ENCODE assay signal across 18 cellular contexts in the genomic region with DNA sequence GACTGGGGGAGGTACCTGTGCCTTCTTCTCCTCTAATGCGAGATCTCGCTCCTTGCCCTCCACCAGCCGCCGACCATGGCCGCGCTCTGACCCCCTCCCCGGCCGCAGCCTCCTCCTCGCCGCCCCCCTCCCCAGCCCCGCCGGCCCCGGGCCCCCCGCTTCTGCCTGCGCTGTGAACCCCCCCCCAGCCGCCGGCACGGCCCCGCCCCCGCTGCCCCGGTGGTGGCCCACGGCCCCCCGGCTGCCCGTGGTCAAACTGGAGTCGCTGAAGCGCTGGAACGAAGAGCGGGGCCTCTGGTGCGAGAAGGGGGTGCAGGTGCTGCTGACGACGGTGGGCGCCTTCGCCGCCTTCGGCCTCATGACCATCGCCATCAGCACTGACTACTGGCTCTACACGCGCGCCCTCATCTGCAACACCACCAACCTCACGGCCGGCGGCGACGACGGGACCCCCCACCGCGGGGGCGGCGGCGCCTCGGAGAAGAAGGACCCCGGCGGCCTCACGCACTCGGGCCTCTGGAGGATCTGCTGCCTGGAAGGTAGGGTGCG. TPM values are rescaled to one million over a fixed set of nuclear protein-coding genes. Genes with fewer than 3 reads are reported as not detected.
DNase-seq lines count a peak whose midpoint lies in the region; ATAC-seq and TF ChIP-seq lines count a peak whose summit lies in the region.
"Had no signal": no experiment of that assay in that cellular context is flagged by ENCODE, and none has a peak within 500 bp of the region (broad histone marks: within the 10 kb centered on the region; RNA-seq: fewer than 3 reads in every experiment).

A gene (plus strand): TSS at position 51 of the 549 bp plus-strand sequence.

- POLR2A ChIA-PET in PC-9 (lab: Charles Lee; ENCODE audit: unreplicated experiment), result no interaction called here

- no peaks in the 10 kb centered on the region for H3K9me2 ChIP-seq in PC-9 (ENCODE audit: insufficient read depth)

- H3K9me3 Mint-ChIP-seq in Calu3 (ENCODE audit: low read depth, unreplicated experiment) (no peaks in the 10 kb centered on the region), endodermal cell (no peaks in the 10 kb centered on the region), nephron (no peaks in the 10 kb centered on the region)
- H3K9me3 Mint-ChIP-seq: activated naive CD4-positive, alpha-beta T cell treated with anti-CD3 and anti-CD28 coated beads, Interleukin-2, amount 50 U/mL, for 72 hours; activated T-cell treated with anti-CD3 and anti-CD28 coated beads, Interleukin-2, amount 50 U/mL, for 4 hours; effector memory CD8-positive, alpha-beta T cell had no signal

- CTCF ChIA-PET in Calu3 (lab: Charles Lee), result interaction anchor here (0.7 kb wide), 1 partner anchor 12 kb away, joined by 3 read pairs; no protein-coding TSS in a partner anchor
- CTCF ChIA-PET in PC-9 (lab: Charles Lee), result no interaction called here

- H3K27me3 Mint-ChIP-seq in Calu3 (ENCODE audit: unreplicated experiment) (peaks cover 88% of the 10 kb centered on the region), endodermal cell (ENCODE audit: insufficient read depth) (peaks cover 87% of the 10 kb centered on the region), nephron (ENCODE audit: low read depth) (peaks cover 90% of the 10 kb centered on the region)

- H4K20me1 ChIP-seq in PC-9 (ENCODE audit: insufficient read depth), result no peaks in the 10 kb centered on the region

- no peak within 1 kb of the TSS for H3K27ac Mint-ChIP-seq in Calu3 (ENCODE audit: unreplicated experiment)
- no peak within 1 kb of the TSS for H3K27ac Mint-ChIP-seq in endodermal cell
- H3K27ac Mint-ChIP-seq in nephron, result no peak within 1 kb of the TSS
- H3K27ac Mint-ChIP-seq: effector memory CD8-positive, alpha-beta T cell had no signal

- ATAC-seq in lower lobe of right lung, result no peak
- no peak for ATAC-seq in HG02623 (IDR thresholded peaks at IDR 0.05; ENCODE audit: unreplicated experiment)
- ATAC-seq: activated naive CD4-positive, alpha-beta T cell treated with anti-CD3 and anti-CD28 coated beads, Interleukin-2, amount 50 U/mL, for 72 hours; activated T-cell treated with anti-CD3 and anti-CD28 coated beads, Interleukin-2, amount 50 U/mL, for 4 hours; effector memory CD8-positive, alpha-beta T cell; foreskin keratinocyte; GM12878 had no signal

- BruUV-seq in Calu3 (replicated peaks; lab: Mats Ljungman, UMichigan), result no TSS peak
- BruUV-seq in PC-9 (replicated peaks; lab: Mats Ljungman, UMichigan), result no TSS peak

- TF ChIP-seq CTCF in Calu3 (IDR thresholded peaks at IDR 0.05; ENCODE audit: unreplicated experiment) (no peak), PC-9 (conservative IDR thresholded peaks at IDR 0.05) (no peak), endodermal cell (conservative IDR thresholded peaks at IDR 0.05) (no peak), nephron (IDR thresholded peaks at IDR 0.05; ENCODE audit: unreplicated experiment in 3 of 3) (no peak), lower lobe of right lung (IDR thresholded peaks at IDR 0.05) (no peak)

- intact Hi-C loops in Calu3 (cut with micrococcal nuclease; ENCODE audit: unreplicated experiment), result no loop called here
- intact Hi-C loops in PC-9 (cut with micrococcal nuclease; ENCODE audit: unreplicated experiment), result no loop called here
- intact Hi-C loops in lower lobe of right lung (cut with DNase I), result no loop called here

- DNase-seq in Calu3, result no peak
- no peak for DNase-seq in PC-9
- no peak for DNase-seq in endodermal cell
- DNase-seq in OCI-M2 (lab: John Stamatoyannopoulos, UW; ENCODE audit: unreplicated experiment), result no peak
- DNase-seq in RPMI8226, result no peak
- no peak for DNase-seq in lower lobe of right lung
- DNase-seq: activated CD4-positive, alpha-beta T cell treated with anti-CD3 and anti-CD28 coated beads, Interleukin-2, amount 50 U/mL, for 4 hours; activated T-cell treated with anti-CD3 and anti-CD28 coated beads, Interleukin-2, amount 50 U/mL, for 4 hours; central memory CD4-positive, alpha-beta T cell; COR-L47; effector memory CD8-positive, alpha-beta T cell; foreskin keratinocyte; NCI-H1694 treated with DMSO at 0.1 percent for 48 hours had no signal

- H3F3A ChIP-seq in PC-9 (ENCODE audit: insufficient read depth, low read depth), result peaks cover 8% of the 10 kb centered on the region; the same call in 1 of the 2 replicates

- H3K4me1 Mint-ChIP-seq in Calu3 (ENCODE audit: low read depth, unreplicated experiment), result peaks cover 25% of the 10 kb centered on the region
- peaks cover 15% of the 10 kb centered on the region for H3K4me1 Mint-ChIP-seq in endodermal cell
- no peaks in the 10 kb centered on the region for H3K4me1 Mint-ChIP-seq in nephron

- no peaks in the 10 kb centered on the region for H3K79me2 ChIP-seq in PC-9 (ENCODE audit: low read depth)

- H3K9ac ChIP-seq in endodermal cell (ENCODE audit: extremely low read depth, low read length, poor library complexity, severe bottlenecking), result no peak within 1 kb of the TSS

- peak within 1 kb of the TSS; percentile 70 for H2AFZ ChIP-seq in PC-9

- H3K4me3 Mint-ChIP-seq in Calu3 (ENCODE audit: low read depth, unreplicated experiment) (no peak within 1 kb of the TSS), endodermal cell (peak within 1 kb of the TSS; percentile 46), nephron (peak within 1 kb of the TSS; percentile 64 to 75 (median 72))
- H3K4me3 Mint-ChIP-seq: activated T-cell treated with anti-CD3 and anti-CD28 coated beads, Interleukin-2, amount 50 U/mL, for 4 hours; effector memory CD8-positive, alpha-beta T cell had no signal

- H3K27me3 ChIP-seq in PC-9 (ENCODE audit: insufficient read depth, low read depth) (peaks cover 7% of the 10 kb centered on the region; the same call in 1 of the 2 replicates), endodermal cell (ENCODE audit: control insufficient read depth, insufficient read depth, low read length, poor library complexity, severe bottlenecking) (peaks cover 71% of the 10 kb centered on the region), lower lobe of right lung (ENCODE audit: low read depth) (peaks cover 61% of the 10 kb centered on the region)

- H3K27ac ChIP-seq in PC-9 (no peak within 1 kb of the TSS), endodermal cell (ENCODE audit: low read depth, low read length) (no peak within 1 kb of the TSS), lower lobe of right lung (no peak within 1 kb of the TSS)
- H3K27ac ChIP-seq: foreskin keratinocyte, neutrophil had no signal

- H3K36me3 Mint-ChIP-seq in Calu3 (ENCODE audit: insufficient read depth, unreplicated experiment) (peaks cover 5% of the 10 kb centered on the region), endodermal cell (ENCODE audit: low read depth) (no peaks in the 10 kb centered on the region), nephron (ENCODE audit: low read depth) (no peaks in the 10 kb centered on the region)

- H3K4me3 ChIP-seq in PC-9 (peak within 1 kb of the TSS; percentile 55), endodermal cell (ENCODE audit: low read length) (no peak within 1 kb of the TSS), lower lobe of right lung (no peak within 1 kb of the TSS)
- H3K4me3 ChIP-seq: GM12878 had no signal

- WGBS in endodermal cell (ENCODE audit: insufficient coverage in 1 of 2, insufficient read length in 1 of 2), 2 experiments, result 7 to 20% methylated on average over 1 to 43 of the region's 56 CpGs

- peak within 1 kb of the TSS; percentile 72 for H3K4me2 ChIP-seq in PC-9

- H3K36me3 ChIP-seq in PC-9 (ENCODE audit: low read depth), result no peaks in the 10 kb centered on the region
- H3K36me3 ChIP-seq in endodermal cell (ENCODE audit: control insufficient read depth, insufficient read depth, low read length), result no peaks in the 10 kb centered on the region
- no peaks in the 10 kb centered on the region for H3K36me3 ChIP-seq in lower lobe of right lung
- H3K36me3 ChIP-seq: neutrophil had no signal

- H3K9me3 ChIP-seq in PC-9 (ENCODE audit: insufficient read depth, low read depth), result no peaks in the 10 kb centered on the region
- H3K9me3 ChIP-seq in endodermal cell (ENCODE audit: control insufficient read depth, low read length), result no peaks in the 10 kb centered on the region
- H3K9me3 ChIP-seq in lower lobe of right lung, result no peaks in the 10 kb centered on the region
- H3K9me3 ChIP-seq: neutrophil had no signal

- H3K4me1 ChIP-seq in PC-9 (replicated peaks; ENCODE audit: insufficient read depth) (peaks cover 2% of the 10 kb centered on the region), endodermal cell (ENCODE audit: control insufficient read depth, insufficient read depth, low read length) (no peaks in the 10 kb centered on the region), lower lobe of right lung (no peaks in the 10 kb centered on the region)
- H3K4me1 ChIP-seq: foreskin keratinocyte had no signal

RNA-seq across cellular contexts. Expression of the gene that starts here (rescaled TPM):
- total RNA-seq in Calu3 (2022) (13.4 and 19.0 TPM in 2 replicates), PC-9 (2021) (2.9 and 3.8 TPM in 2 replicates), endodermal cell (1 to 10 TPM in 1 of 2 donors, under 1 TPM in 1; 0.48 to 4.8 TPM), lower lobe of right lung (0.21 TPM)
- polyA plus RNA-seq in endodermal cell (2013, experiment 1 of 2), result 2.4 TPM
- polyA plus RNA-seq in endodermal cell (2013, experiment 2 of 2), result 2.1 TPM
- total RNA-seq: activated naive CD4-positive, alpha-beta T cell treated with anti-CD3 and anti-CD28 coated beads, Interleukin-2, amount 50 U/mL, for 72 hours; activated T-cell treated with anti-CD3 and anti-CD28 coated beads, Interleukin-2, amount 50 U/mL, for 4 hours; foreskin keratinocyte; GM12878 had no signal
- polyA plus RNA-seq: foreskin keratinocyte, GM12878 had no signal
